ENCODE assay signal across 8 cellular contexts in genomic region chr12:29380536-29381523, GRCh38. TPM values are rescaled to one million over a fixed set of nuclear protein-coding genes. Genes with fewer than 3 reads are reported as not detected.
DNase-seq lines count a peak whose midpoint lies in the region; ATAC-seq, FAIRE-seq and TF ChIP-seq lines count a peak whose summit lies in the region.

ERGIC2 (minus strand) TSS chr12:29381172; CDS start chr12:29371633, 9,539 bp downstream.

- peak within 1 kb of the TSS; percentile 74 for H3K9ac ChIP-seq in rectal smooth muscle tissue (ENCODE audit: low read length)

- in situ Hi-C loops in astrocyte of the cerebellum (cut with HindIII; ENCODE audit: low sequenced_read_pairs) = no loop called here

- H3K27me3 ChIP-seq in rectal smooth muscle tissue (ENCODE audit: control insufficient read depth, insufficient read depth, low read length) (no peaks in the 10 kb centered on the region), aorta (ENCODE audit: control insufficient read depth in 1 of 2, insufficient read depth in 2 of 2, low read length in 1 of 2) (no peaks in the 10 kb centered on the region)

- peak within 1 kb of the TSS; percentile 87 for H3K27ac ChIP-seq in rectal smooth muscle tissue (ENCODE audit: low read depth, low read length)
- peak within 1 kb of the TSS in 1 of 2 donors; percentile 46 for H3K27ac ChIP-seq in aorta (ENCODE audit: low read depth in 1 of 2, low read length in 2 of 2)

- H3K4me3 ChIP-seq in astrocyte of the cerebellum (ENCODE audit: low read depth, low read length) = peak within 1 kb of the TSS; percentile 70
- peak within 1 kb of the TSS; percentile 87 for H3K4me3 ChIP-seq in rectal smooth muscle tissue (ENCODE audit: low read length)
- peak within 1 kb of the TSS; percentile 65 to 85 for H3K4me3 ChIP-seq in aorta (ENCODE audit: low read length in 2 of 2)

- FAIRE-seq in GM18507 (lab: Jason Lieb, UNC) = peak; percentile 98

- intact Hi-C loops in aorta (cut with DNase I) = no loop called here

- H3K9me3 ChIP-seq in aorta (ENCODE audit: control insufficient read depth, low read length) = no peaks in the 10 kb centered on the region

- ATAC-seq in HG02981 (IDR thresholded peaks at IDR 0.05; ENCODE audit: unreplicated experiment) (peak; percentile 95), aorta (ENCODE audit: low FRiP score) (peak; percentile 99)

- 0% methylated on average over 55 of the region's 55 CpGs for WGBS in aorta, 2 donors

- TF ChIP-seq CTCF in astrocyte of the cerebellum (IDR thresholded peaks at IDR 0.05; ENCODE audit: low read depth, low read length, missing control alignments) = no peak

- DNase-seq in GM18507 (ENCODE audit: extremely low spot score, insufficient read length, low read depth) (peak; percentile 82), NCI-H2029 treated with DMSO at 0.1 percent for 48 hours (lab: John Stamatoyannopoulos, UW) (peak; percentile 99), T-helper 9 cell (peak; percentile 78), astrocyte of the cerebellum (ENCODE audit: low read depth) (peak; percentile 99), hepatic stellate cell (ENCODE audit: low spot score) (peak; percentile 90), aorta (peak; percentile 93 to 94)

- H3K36me3 ChIP-seq in rectal smooth muscle tissue (ENCODE audit: control insufficient read depth, insufficient read depth, low read length) (no peaks in the 10 kb centered on the region), aorta (ENCODE audit: control insufficient read depth in 1 of 2, insufficient read depth in 2 of 2, low read length in 1 of 2) (no peaks in the 10 kb centered on the region)

- peaks cover 3% of the 10 kb centered on the region for H3K4me1 ChIP-seq in rectal smooth muscle tissue (ENCODE audit: control insufficient read depth, insufficient read depth, low read length)
- H3K4me1 ChIP-seq in aorta (ENCODE audit: control insufficient read depth in 1 of 2, insufficient read depth in 2 of 2, low read length in 2 of 2) = no peaks in the 10 kb centered on the region

RNA-seq across cellular contexts. Expression of gene ERGIC2, which starts in this region (rescaled TPM):
- 10 to 100 TPM; 63.9 to 65.3 TPM for total RNA-seq in aorta
- polyA plus RNA-seq in aorta = 100 to 1,000 TPM in 1 of 2 donors, 10 to 100 TPM in 1; 64.8 to 118 TPM
